ENCODE assay signal across 1 cellular context in the genomic region with DNA sequence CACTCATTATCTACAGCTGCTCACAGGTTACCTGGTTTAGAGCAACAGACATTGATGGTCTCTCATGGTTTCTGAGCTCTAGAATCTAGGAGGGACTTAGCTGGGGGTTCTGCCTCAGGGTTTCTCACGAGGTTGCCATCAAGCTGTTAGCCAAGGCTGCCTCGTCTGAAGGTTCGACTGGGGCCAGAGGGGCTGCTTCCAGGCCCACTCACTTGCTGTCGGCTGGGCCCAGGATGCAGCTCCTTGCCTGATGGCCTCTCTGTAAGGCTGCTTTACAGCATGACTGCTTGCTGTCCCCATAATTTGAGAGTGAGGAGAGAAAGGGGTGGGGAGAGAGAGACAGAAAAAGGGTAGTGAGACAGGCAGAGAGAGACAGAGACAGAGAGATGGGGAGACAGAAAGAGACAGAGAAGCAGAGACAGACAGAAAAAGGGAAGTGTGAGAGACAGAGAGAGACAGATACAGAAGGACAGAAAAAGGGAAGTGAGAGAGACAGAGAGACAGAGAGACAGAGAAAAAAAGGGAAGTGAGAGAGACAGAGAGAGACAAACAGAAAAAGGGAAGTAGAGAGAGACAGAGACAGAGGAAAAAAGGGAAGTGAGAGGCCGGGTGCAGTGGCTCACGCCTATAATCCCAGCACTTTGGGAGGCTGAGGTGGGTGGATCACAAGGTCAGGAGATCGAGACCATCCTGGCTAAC.
TF ChIP-seq lines count a peak whose summit lies in the region.

No MANE protein-coding gene starts in this region.

TF ChIP-seq in K562, 482 proteins besides CTCF, POLR2A, EP300 and RAD21 (continues in another document):
- TF ChIP-seq, protein P1, sequence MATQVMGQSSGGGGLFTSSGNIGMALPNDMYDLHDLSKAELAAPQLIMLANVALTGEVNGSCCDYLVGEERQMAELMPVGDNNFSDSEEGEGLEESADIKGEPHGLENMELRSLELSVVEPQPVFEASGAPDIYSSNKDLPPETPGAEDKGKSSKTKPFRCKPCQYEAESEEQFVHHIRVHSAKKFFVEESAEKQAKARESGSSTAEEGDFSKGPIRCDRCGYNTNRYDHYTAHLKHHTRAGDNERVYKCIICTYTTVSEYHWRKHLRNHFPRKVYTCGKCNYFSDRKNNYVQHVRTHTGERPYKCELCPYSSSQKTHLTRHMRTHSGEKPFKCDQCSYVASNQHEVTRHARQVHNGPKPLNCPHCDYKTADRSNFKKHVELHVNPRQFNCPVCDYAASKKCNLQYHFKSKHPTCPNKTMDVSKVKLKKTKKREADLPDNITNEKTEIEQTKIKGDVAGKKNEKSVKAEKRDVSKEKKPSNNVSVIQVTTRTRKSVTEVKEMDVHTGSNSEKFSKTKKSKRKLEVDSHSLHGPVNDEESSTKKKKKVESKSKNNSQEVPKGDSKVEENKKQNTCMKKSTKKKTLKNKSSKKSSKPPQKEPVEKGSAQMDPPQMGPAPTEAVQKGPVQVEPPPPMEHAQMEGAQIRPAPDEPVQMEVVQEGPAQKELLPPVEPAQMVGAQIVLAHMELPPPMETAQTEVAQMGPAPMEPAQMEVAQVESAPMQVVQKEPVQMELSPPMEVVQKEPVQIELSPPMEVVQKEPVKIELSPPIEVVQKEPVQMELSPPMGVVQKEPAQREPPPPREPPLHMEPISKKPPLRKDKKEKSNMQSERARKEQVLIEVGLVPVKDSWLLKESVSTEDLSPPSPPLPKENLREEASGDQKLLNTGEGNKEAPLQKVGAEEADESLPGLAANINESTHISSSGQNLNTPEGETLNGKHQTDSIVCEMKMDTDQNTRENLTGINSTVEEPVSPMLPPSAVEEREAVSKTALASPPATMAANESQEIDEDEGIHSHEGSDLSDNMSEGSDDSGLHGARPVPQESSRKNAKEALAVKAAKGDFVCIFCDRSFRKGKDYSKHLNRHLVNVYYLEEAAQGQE (CRISPR knock-in tag; IDR thresholded peaks at IDR 0.05; ENCODE audit: low read depth), result no peak
- TF ChIP-seq U2AF1 (optimal IDR thresholded peaks at IDR 0.05; ENCODE audit: low read depth, low read length), result no peak
- TF ChIP-seq FOXK2 (conservative IDR thresholded peaks at IDR 0.05 in 1 of 2, IDR thresholded peaks at IDR 0.05 in 1 of 2; ENCODE audit: low read depth in 2 of 2), result no peak
- TF ChIP-seq SMARCE1 (IDR thresholded peaks at IDR 0.05), result peak; percentile 99
- TF ChIP-seq TRIM24 (IDR thresholded peaks at IDR 0.05), result peak; percentile 85 to 92
- no peak for TF ChIP-seq MAFG (tag; conservative IDR thresholded peaks at IDR 0.05)
- no peak for TF ChIP-seq SUPT5H (IDR thresholded peaks at IDR 0.05)
- TF ChIP-seq SPI1 (IDR thresholded peaks at IDR 0.05; ENCODE audit: borderline replicate concordance, low read depth, low read length), result peak; percentile 98
- TF ChIP-seq PHF20 (IDR thresholded peaks at IDR 0.05; ENCODE audit: partially characterized antibody), result peak; percentile 57
- TF ChIP-seq ZKSCAN1 (IDR thresholded peaks at IDR 0.05; ENCODE audit: low read depth, low read length), result no peak
- peak; percentile 90 for TF ChIP-seq MTA1 (IDR thresholded peaks at IDR 0.05; ENCODE audit: borderline replicate concordance)
- no peak for TF ChIP-seq ESRRA (IDR thresholded peaks at IDR 0.05; ENCODE audit: borderline replicate concordance, low read depth)
- TF ChIP-seq BCOR (IDR thresholded peaks at IDR 0.05), result peak; percentile 89
- TF ChIP-seq MTA2 (IDR thresholded peaks at IDR 0.05; ENCODE audit: low read depth), result peak; percentile 48; the same call in 1 of the 2 replicates
- TF ChIP-seq, protein P2, sequence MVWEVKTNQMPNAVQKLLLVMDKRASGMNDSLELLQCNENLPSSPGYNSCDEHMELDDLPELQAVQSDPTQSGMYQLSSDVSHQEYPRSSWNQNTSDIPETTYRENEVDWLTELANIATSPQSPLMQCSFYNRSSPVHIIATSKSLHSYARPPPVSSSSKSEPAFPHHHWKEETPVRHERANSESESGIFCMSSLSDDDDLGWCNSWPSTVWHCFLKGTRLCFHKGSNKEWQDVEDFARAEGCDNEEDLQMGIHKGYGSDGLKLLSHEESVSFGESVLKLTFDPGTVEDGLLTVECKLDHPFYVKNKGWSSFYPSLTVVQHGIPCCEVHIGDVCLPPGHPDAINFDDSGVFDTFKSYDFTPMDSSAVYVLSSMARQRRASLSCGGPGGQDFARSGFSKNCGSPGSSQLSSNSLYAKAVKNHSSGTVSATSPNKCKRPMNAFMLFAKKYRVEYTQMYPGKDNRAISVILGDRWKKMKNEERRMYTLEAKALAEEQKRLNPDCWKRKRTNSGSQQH (CRISPR knock-in tag; IDR thresholded peaks at IDR 0.05), result 0 out of 2 replicates have a peak, but pooled peaks have one; percentile 27
- peak; percentile 82 for TF ChIP-seq C11orf30 (IDR thresholded peaks at IDR 0.05; ENCODE audit: low read depth)
- TF ChIP-seq, protein P3, sequence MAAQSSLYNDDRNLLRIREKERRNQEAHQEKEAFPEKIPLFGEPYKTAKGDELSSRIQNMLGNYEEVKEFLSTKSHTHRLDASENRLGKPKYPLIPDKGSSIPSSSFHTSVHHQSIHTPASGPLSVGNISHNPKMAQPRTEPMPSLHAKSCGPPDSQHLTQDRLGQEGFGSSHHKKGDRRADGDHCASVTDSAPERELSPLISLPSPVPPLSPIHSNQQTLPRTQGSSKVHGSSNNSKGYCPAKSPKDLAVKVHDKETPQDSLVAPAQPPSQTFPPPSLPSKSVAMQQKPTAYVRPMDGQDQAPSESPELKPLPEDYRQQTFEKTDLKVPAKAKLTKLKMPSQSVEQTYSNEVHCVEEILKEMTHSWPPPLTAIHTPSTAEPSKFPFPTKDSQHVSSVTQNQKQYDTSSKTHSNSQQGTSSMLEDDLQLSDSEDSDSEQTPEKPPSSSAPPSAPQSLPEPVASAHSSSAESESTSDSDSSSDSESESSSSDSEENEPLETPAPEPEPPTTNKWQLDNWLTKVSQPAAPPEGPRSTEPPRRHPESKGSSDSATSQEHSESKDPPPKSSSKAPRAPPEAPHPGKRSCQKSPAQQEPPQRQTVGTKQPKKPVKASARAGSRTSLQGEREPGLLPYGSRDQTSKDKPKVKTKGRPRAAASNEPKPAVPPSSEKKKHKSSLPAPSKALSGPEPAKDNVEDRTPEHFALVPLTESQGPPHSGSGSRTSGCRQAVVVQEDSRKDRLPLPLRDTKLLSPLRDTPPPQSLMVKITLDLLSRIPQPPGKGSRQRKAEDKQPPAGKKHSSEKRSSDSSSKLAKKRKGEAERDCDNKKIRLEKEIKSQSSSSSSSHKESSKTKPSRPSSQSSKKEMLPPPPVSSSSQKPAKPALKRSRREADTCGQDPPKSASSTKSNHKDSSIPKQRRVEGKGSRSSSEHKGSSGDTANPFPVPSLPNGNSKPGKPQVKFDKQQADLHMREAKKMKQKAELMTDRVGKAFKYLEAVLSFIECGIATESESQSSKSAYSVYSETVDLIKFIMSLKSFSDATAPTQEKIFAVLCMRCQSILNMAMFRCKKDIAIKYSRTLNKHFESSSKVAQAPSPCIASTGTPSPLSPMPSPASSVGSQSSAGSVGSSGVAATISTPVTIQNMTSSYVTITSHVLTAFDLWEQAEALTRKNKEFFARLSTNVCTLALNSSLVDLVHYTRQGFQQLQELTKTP (IDR thresholded peaks at IDR 0.05; ENCODE audit: low read depth in 1 of 2, partially characterized antibody in 2 of 2), result peak in 1 of 2 experiments; percentile 25
- TF ChIP-seq, protein P4, sequence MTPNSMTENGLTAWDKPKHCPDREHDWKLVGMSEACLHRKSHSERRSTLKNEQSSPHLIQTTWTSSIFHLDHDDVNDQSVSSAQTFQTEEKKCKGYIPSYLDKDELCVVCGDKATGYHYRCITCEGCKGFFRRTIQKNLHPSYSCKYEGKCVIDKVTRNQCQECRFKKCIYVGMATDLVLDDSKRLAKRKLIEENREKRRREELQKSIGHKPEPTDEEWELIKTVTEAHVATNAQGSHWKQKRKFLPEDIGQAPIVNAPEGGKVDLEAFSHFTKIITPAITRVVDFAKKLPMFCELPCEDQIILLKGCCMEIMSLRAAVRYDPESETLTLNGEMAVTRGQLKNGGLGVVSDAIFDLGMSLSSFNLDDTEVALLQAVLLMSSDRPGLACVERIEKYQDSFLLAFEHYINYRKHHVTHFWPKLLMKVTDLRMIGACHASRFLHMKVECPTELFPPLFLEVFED (CRISPR knock-in tag; conservative IDR thresholded peaks at IDR 0.05), result 0 out of 2 replicates have a peak, but pooled peaks have one; percentile 27
- TF ChIP-seq CTBP1 (IDR thresholded peaks at IDR 0.05; ENCODE audit: borderline replicate concordance), result 0 out of 2 replicates have a peak, but pooled peaks have one; percentile 30
- TF ChIP-seq OTX1 (CRISPR knock-in tag; IDR thresholded peaks at IDR 0.05), result peak; percentile 77
- TF ChIP-seq, protein P5, sequence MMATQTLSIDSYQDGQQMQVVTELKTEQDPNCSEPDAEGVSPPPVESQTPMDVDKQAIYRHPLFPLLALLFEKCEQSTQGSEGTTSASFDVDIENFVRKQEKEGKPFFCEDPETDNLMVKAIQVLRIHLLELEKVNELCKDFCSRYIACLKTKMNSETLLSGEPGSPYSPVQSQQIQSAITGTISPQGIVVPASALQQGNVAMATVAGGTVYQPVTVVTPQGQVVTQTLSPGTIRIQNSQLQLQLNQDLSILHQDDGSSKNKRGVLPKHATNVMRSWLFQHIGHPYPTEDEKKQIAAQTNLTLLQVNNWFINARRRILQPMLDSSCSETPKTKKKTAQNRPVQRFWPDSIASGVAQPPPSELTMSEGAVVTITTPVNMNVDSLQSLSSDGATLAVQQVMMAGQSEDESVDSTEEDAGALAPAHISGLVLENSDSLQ (IDR thresholded peaks at IDR 0.05), result peak; percentile 61
- TF ChIP-seq EHMT2 (IDR thresholded peaks at IDR 0.05), result 0 out of 2 replicates have a peak, but pooled peaks have one; percentile 25
- no peak for TF ChIP-seq JUND (IDR thresholded peaks at IDR 0.05; ENCODE audit: borderline replicate concordance, low read depth, low read length)
- TF ChIP-seq JUND (tag; IDR thresholded peaks at IDR 0.05; ENCODE audit: borderline replicate concordance, low read depth, low read length), result no peak
- TF ChIP-seq DPF2 (IDR thresholded peaks at IDR 0.05), result peak; percentile 55
- peak; percentile 82; the same call in 1 of the 2 replicates for TF ChIP-seq CC2D1A (IDR thresholded peaks at IDR 0.05)
- TF ChIP-seq ARID1B (IDR thresholded peaks at IDR 0.05), result peak; percentile 79
- peak in 1 of 2 experiments; percentile 35; a peak in 1 of 4 replicates for TF ChIP-seq HDAC1 (IDR thresholded peaks at IDR 0.05)
- TF ChIP-seq ZFP36 (IDR thresholded peaks at IDR 0.05; ENCODE audit: low read depth, low read length, partially characterized antibody), result peak; percentile 65
- TF ChIP-seq ETV6 (IDR thresholded peaks at IDR 0.05; ENCODE audit: borderline replicate concordance in 1 of 2, low read depth in 2 of 2, low read length in 1 of 2), result peak; percentile 94 to 95
- peak; percentile 88; the same call in 1 of the 2 replicates for TF ChIP-seq ETV6 (CRISPR knock-in tag; IDR thresholded peaks at IDR 0.05; ENCODE audit: borderline replicate concordance)
- TF ChIP-seq KLF1 (tag; IDR thresholded peaks at IDR 0.05), result no peak
- no peak for TF ChIP-seq MBD2 (IDR thresholded peaks at IDR 0.05; ENCODE audit: borderline replicate concordance, low read depth)
- TF ChIP-seq NCOA4 (IDR thresholded peaks at IDR 0.05; ENCODE audit: partially characterized antibody), result peak; percentile 60
- peak; percentile 25; the same call in 1 of the 2 replicates for TF ChIP-seq NBN (IDR thresholded peaks at IDR 0.05; ENCODE audit: low read depth)
- TF ChIP-seq SMARCC2 (IDR thresholded peaks at IDR 0.05; ENCODE audit: low read depth), result peak; percentile 84; the same call in 1 of the 2 replicates
- TF ChIP-seq, protein P6, sequence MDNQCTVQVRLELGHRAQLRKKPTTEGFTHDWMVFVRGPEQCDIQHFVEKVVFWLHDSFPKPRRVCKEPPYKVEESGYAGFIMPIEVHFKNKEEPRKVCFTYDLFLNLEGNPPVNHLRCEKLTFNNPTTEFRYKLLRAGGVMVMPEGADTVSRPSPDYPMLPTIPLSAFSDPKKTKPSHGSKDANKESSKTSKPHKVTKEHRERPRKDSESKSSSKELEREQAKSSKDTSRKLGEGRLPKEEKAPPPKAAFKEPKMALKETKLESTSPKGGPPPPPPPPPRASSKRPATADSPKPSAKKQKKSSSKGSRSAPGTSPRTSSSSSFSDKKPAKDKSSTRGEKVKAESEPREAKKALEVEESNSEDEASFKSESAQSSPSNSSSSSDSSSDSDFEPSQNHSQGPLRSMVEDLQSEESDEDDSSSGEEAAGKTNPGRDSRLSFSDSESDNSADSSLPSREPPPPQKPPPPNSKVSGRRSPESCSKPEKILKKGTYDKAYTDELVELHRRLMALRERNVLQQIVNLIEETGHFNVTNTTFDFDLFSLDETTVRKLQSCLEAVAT (IDR thresholded peaks at IDR 0.05), result peak in 1 of 2 experiments; percentile 52; a peak in 1 of 4 replicates
- 0 out of 2 replicates have a peak, but pooled peaks have one; percentile 40 for TF ChIP-seq HLTF (IDR thresholded peaks at IDR 0.05)
- TF ChIP-seq, protein P7, sequence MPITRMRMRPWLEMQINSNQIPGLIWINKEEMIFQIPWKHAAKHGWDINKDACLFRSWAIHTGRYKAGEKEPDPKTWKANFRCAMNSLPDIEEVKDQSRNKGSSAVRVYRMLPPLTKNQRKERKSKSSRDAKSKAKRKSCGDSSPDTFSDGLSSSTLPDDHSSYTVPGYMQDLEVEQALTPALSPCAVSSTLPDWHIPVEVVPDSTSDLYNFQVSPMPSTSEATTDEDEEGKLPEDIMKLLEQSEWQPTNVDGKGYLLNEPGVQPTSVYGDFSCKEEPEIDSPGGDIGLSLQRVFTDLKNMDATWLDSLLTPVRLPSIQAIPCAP (CRISPR knock-in tag; IDR thresholded peaks at IDR 0.05; ENCODE audit: borderline replicate concordance), result peak; percentile 37; the same call in 1 of the 2 replicates
- peak; percentile 41 for TF ChIP-seq TBP (optimal IDR thresholded peaks at IDR 0.05; ENCODE audit: low read depth, low read length)
- TF ChIP-seq ELF4 (CRISPR knock-in tag; IDR thresholded peaks at IDR 0.05), result peak; percentile 60; the same call in 1 of the 2 replicates
- TF ChIP-seq, protein P8, sequence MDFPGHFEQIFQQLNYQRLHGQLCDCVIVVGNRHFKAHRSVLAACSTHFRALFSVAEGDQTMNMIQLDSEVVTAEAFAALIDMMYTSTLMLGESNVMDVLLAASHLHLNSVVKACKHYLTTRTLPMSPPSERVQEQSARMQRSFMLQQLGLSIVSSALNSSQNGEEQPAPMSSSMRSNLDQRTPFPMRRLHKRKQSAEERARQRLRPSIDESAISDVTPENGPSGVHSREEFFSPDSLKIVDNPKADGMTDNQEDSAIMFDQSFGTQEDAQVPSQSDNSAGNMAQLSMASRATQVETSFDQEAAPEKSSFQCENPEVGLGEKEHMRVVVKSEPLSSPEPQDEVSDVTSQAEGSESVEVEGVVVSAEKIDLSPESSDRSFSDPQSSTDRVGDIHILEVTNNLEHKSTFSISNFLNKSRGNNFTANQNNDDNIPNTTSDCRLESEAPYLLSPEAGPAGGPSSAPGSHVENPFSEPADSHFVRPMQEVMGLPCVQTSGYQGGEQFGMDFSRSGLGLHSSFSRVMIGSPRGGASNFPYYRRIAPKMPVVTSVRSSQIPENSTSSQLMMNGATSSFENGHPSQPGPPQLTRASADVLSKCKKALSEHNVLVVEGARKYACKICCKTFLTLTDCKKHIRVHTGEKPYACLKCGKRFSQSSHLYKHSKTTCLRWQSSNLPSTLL (IDR thresholded peaks at IDR 0.05), result 0 out of 2 replicates have a peak, but pooled peaks have one; percentile 39
- TF ChIP-seq ZEB2 (IDR thresholded peaks at IDR 0.05), result peak; percentile 42; the same call in 1 of the 2 replicates
- TF ChIP-seq, protein P9, sequence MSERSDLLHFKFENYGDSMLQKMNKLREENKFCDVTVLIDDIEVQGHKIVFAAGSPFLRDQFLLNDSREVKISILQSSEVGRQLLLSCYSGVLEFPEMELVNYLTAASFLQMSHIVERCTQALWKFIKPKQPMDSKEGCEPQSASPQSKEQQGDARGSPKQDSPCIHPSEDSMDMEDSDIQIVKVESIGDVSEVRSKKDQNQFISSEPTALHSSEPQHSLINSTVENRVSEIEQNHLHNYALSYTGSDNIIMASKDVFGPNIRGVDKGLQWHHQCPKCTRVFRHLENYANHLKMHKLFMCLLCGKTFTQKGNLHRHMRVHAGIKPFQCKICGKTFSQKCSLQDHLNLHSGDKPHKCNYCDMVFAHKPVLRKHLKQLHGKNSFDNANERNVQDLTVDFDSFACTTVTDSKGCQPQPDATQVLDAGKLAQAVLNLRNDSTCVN (CRISPR knock-in tag; IDR thresholded peaks at IDR 0.05), result peak; percentile 88
